Comparison of ENCODE assay signal across 12 cellular contexts in the genomic region with DNA sequence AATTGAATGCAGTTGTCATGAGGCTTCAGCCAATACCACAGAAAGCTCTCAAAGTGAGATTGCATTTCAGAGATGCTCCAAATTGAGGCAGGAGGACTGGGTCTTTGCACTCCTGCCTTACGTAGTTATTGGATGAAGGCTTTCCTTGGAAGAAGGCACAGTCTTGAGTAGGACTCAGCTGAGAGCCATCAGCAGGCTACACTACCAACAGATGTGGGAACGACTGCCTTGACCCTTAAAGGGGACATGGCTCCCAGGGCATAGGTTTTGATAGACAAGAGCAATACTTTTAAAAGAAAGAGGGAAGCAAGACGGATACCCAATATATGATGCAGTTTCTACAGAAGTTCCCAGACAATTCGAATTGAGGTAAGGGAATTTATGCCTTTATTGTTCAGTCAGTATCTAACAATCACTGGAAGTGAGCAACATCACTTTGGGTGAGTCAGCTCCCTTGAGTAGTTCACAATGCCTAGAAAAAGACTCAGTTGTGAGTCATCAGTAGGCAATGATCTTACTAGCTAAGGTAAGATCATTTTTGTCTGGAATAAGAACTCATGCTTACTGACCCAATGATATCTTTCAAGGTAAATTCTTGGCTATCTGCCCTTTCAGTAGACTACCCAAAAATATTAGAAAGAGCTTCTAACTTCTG.
A peak's percentile ranks its signal among the peaks of the same experiment; 100 is the strongest.
DNase-seq lines count a peak whose midpoint lies in the region; ATAC-seq and TF ChIP-seq lines count a peak whose summit lies in the region.
"Had no signal": no experiment of that assay in that cellular context is flagged by ENCODE, and none has a peak within 500 bp of the region (broad histone marks: within the 10 kb centered on the region; RNA-seq: fewer than 3 reads in every experiment).

No MANE protein-coding gene starts in this region.

- H3K4me1 ChIP-seq in PC-3 (ENCODE audit: insufficient read depth, low read length) (peaks cover 17% of the 10 kb centered on the region), gastrocnemius medialis (no peaks in the 10 kb centered on the region)

- DNase-seq in activated T-cell treated with anti-CD3 and anti-CD28 coated beads, Interleukin-2, amount 50 U/mL, for 4 hours = no peak
- no peak for DNase-seq in activated T-cell treated with anti-CD3 and anti-CD28 coated beads, Interleukin-2, amount 50 U/mL, for 24 hours
- DNase-seq in PC-3 = peak; percentile 89
- no peak for DNase-seq in gastrocnemius medialis
- no peak for DNase-seq in coronary artery (ENCODE audit: low spot score)
- no peak for DNase-seq in middle frontal gyrus (ENCODE audit: extremely low spot score, low spot score)
- DNase-seq: AML-193; erythroblast; NK-92 treated with Interleukin-12 subunit alpha and Interleukin-12 subunit beta, amount 100 ng/mL, for 24 hours; sigmoid colon had no signal

- no peak overlapping the region for H3K9ac ChIP-seq in PC-3 (ENCODE audit: low read length)

- H3K9me2 ChIP-seq in PC-3 (replicated peaks; ENCODE audit: low read length) = no peaks in the 10 kb centered on the region

- H3K27me3 Mint-ChIP-seq in activated T-cell treated with anti-CD3 and anti-CD28 coated beads, Interleukin-2, amount 50 U/mL, for 4 hours (ENCODE audit: low read depth) = no peaks in the 10 kb centered on the region
- H3K27me3 Mint-ChIP-seq in activated T-cell treated with anti-CD3 and anti-CD28 coated beads, Interleukin-2, amount 50 U/mL, for 24 hours = no peaks in the 10 kb centered on the region

- H2AFZ ChIP-seq in PC-3 (ENCODE audit: low read length) = no peak overlapping the region

- peak; percentile 62 to 67 for ATAC-seq in activated T-cell treated with anti-CD3 and anti-CD28 coated beads, Interleukin-2, amount 50 U/mL, for 4 hours
- ATAC-seq in PC-3 (peak; percentile 88), esophagus mucosa (peak; percentile 97), gastrocnemius medialis (peak; percentile 46 to 76), HG03159 (IDR thresholded peaks at IDR 0.05; ENCODE audit: unreplicated experiment) (no peak)

- CTCF ChIA-PET in PC-3 (lab: Charles Lee) = no interaction called here

- POLR2A ChIA-PET in PC-3 (lab: Charles Lee; ENCODE audit: unreplicated experiment) = interaction anchor here (0.7 kb wide), 1 partner anchor 364 kb away, joined by 3 read pairs; no protein-coding TSS in a partner anchor

- in situ Hi-C loops in gastrocnemius medialis (cut with MboI; ENCODE audit: low sequenced_read_pairs in 4 of 4) = no loop called here

- H4K20me1 ChIP-seq in PC-3 (ENCODE audit: low read length) = no peaks in the 10 kb centered on the region

- H3K27ac ChIP-seq in PC-3 (ENCODE audit: low read length) (peak overlapping the region; percentile 40), gastrocnemius medialis (peak overlapping the region in 2 of 4 donors; percentile 18 to 42), coronary artery (no peak overlapping the region)
- H3K27ac ChIP-seq: sigmoid colon had no signal

- intact Hi-C loops in PC-3 (cut with micrococcal nuclease) (no loop called here), gastrocnemius medialis (cut with DNase I; ENCODE audit: low total_unique reads) (no loop called here)

- no peak overlapping the region for H3K27ac Mint-ChIP-seq in activated T-cell treated with anti-CD3 and anti-CD28 coated beads, Interleukin-2, amount 50 U/mL, for 24 hours

- H3K36me3 ChIP-seq in PC-3 (ENCODE audit: low read depth, low read length) (no peaks in the 10 kb centered on the region), gastrocnemius medialis (no peaks in the 10 kb centered on the region)
- H3K36me3 ChIP-seq: sigmoid colon had no signal

- no peaks in the 10 kb centered on the region for H3K4me1 Mint-ChIP-seq in activated T-cell treated with anti-CD3 and anti-CD28 coated beads, Interleukin-2, amount 50 U/mL, for 4 hours (ENCODE audit: low read depth)
- no peaks in the 10 kb centered on the region for H3K4me1 Mint-ChIP-seq in activated T-cell treated with anti-CD3 and anti-CD28 coated beads, Interleukin-2, amount 50 U/mL, for 24 hours (ENCODE audit: low read depth)

- peak overlapping the region; percentile 20; the same call in 1 of the 2 replicates for H3K4me2 ChIP-seq in PC-3 (ENCODE audit: low read length)

- no peaks in the 10 kb centered on the region for H3K27me3 ChIP-seq in PC-3 (ENCODE audit: low read length)
- H3K27me3 ChIP-seq in gastrocnemius medialis = no peaks in the 10 kb centered on the region
- H3K27me3 ChIP-seq: sigmoid colon had no signal

- BruUV-seq in PC-3 (replicated peaks; lab: Mats Ljungman, UMichigan) = no TSS peak

- H3K79me2 ChIP-seq in PC-3 (ENCODE audit: low read length) = no peaks in the 10 kb centered on the region

- no peaks in the 10 kb centered on the region for H3K36me3 Mint-ChIP-seq in activated T-cell treated with anti-CD3 and anti-CD28 coated beads, Interleukin-2, amount 50 U/mL, for 4 hours (ENCODE audit: insufficient read depth)
- no peaks in the 10 kb centered on the region for H3K36me3 Mint-ChIP-seq in activated T-cell treated with anti-CD3 and anti-CD28 coated beads, Interleukin-2, amount 50 U/mL, for 24 hours (ENCODE audit: low read depth)

- TF ChIP-seq POLR2A in gastrocnemius medialis (IDR thresholded peaks at IDR 0.05) = no peak

- H3K9me3 Mint-ChIP-seq in activated T-cell treated with anti-CD3 and anti-CD28 coated beads, Interleukin-2, amount 50 U/mL, for 4 hours = peaks cover 6% of the 10 kb centered on the region
- peaks cover 7% of the 10 kb centered on the region for H3K9me3 Mint-ChIP-seq in activated T-cell treated with anti-CD3 and anti-CD28 coated beads, Interleukin-2, amount 50 U/mL, for 24 hours

- no peak overlapping the region for H3K4me3 Mint-ChIP-seq in activated T-cell treated with anti-CD3 and anti-CD28 coated beads, Interleukin-2, amount 50 U/mL, for 4 hours
- H3K4me3 Mint-ChIP-seq in activated T-cell treated with anti-CD3 and anti-CD28 coated beads, Interleukin-2, amount 50 U/mL, for 24 hours = no peak overlapping the region

- H3K4me3 ChIP-seq in PC-3 (ENCODE audit: low read length) = no peak overlapping the region
- no peak overlapping the region for H3K4me3 ChIP-seq in gastrocnemius medialis
- no peak overlapping the region for H3K4me3 ChIP-seq in coronary artery
- H3K4me3 ChIP-seq: sigmoid colon had no signal

- no peaks in the 10 kb centered on the region for H3F3A ChIP-seq in PC-3 (ENCODE audit: low read length, unreplicated experiment)

- H3K9me3 ChIP-seq in PC-3 (ENCODE audit: low read length) = no peaks in the 10 kb centered on the region
- no peaks in the 10 kb centered on the region for H3K9me3 ChIP-seq in gastrocnemius medialis
- H3K9me3 ChIP-seq: sigmoid colon had no signal

- no peak for TF ChIP-seq CTCF in PC-3 (conservative IDR thresholded peaks at IDR 0.05; ENCODE audit: low read depth, low read length)
- no peak for TF ChIP-seq CTCF in gastrocnemius medialis (IDR thresholded peaks at IDR 0.05 in 4 of 5, conservative IDR thresholded peaks at IDR 0.05 in 1 of 5)
- TF ChIP-seq CTCF in coronary artery (IDR thresholded peaks at IDR 0.05) = no peak
